In genomic region chr3:105385179-105385578, GRCh38 we compare ENCODE assay signal across 2 cellular contexts.
TF ChIP-seq lines count a peak whose summit lies in the region.

No MANE protein-coding gene starts in this region.

TF ChIP-seq in A549, 52 proteins besides CTCF, POLR2A, EP300 and RAD21:
- TF ChIP-seq MAFK (IDR thresholded peaks at IDR 0.05; ENCODE audit: partially characterized antibody) (no peak), CHD4 (IDR thresholded peaks at IDR 0.05; ENCODE audit: borderline replicate concordance) (no peak), ATOH8 (CRISPR knock-in tag; IDR thresholded peaks at IDR 0.05; ENCODE audit: low read depth) (no peak), REST (IDR thresholded peaks at IDR 0.05) (no peak), HEYL (CRISPR knock-in tag; IDR thresholded peaks at IDR 0.05) (no peak), HOXA7 (CRISPR knock-in tag; IDR thresholded peaks at IDR 0.05) (no peak), FOXS1 (CRISPR knock-in tag; IDR thresholded peaks at IDR 0.05) (no peak), RNF2 (IDR thresholded peaks at IDR 0.05; ENCODE audit: borderline replicate concordance, low read depth) (no peak)

TF ChIP-seq in IMR-90, 13 proteins besides CTCF, POLR2A, EP300 and RAD21:
- TF ChIP-seq MXI1 (IDR thresholded peaks at IDR 0.05; ENCODE audit: borderline replicate concordance, low read depth, low read length): no peak
- no peak for TF ChIP-seq NFE2L2 (IDR thresholded peaks at IDR 0.05; ENCODE audit: low read depth, low read length)
- no peak for TF ChIP-seq USF2 (IDR thresholded peaks at IDR 0.05; ENCODE audit: low read depth, low read length)
- TF ChIP-seq FOS (IDR thresholded peaks at IDR 0.05; ENCODE audit: low read depth, low read length): no peak
- TF ChIP-seq MAZ (IDR thresholded peaks at IDR 0.05; ENCODE audit: borderline replicate concordance, low read depth, low read length): no peak
